ENCODE assay signal across 16 cellular contexts in genomic region chr1:21184266-21184665, GRCh38. TPM values are rescaled to one million over a fixed set of nuclear protein-coding genes. Genes with fewer than 3 reads are reported as not detected.
DNase-seq lines count a peak whose midpoint lies in the region; ATAC-seq and TF ChIP-seq lines count a peak whose summit lies in the region.
"Had no signal": no experiment of that assay in that cellular context is flagged by ENCODE, and none has a peak within 500 bp of the region (broad histone marks: within the 10 kb centered on the region; RNA-seq: fewer than 3 reads in every experiment).

No MANE protein-coding gene starts in this region.

- H3K27ac Mint-ChIP-seq in CD14-positive monocyte, result peak overlapping the region in 6 of 7 donors; percentile 57 to 85 (median 72)
- H3K27ac Mint-ChIP-seq: H9 had no signal

- ATAC-seq in HG02970 (IDR thresholded peaks at IDR 0.05; ENCODE audit: low FRiP score, unreplicated experiment), result no peak
- no peak for ATAC-seq in GM19452 (IDR thresholded peaks at IDR 0.05; ENCODE audit: unreplicated experiment)
- ATAC-seq: body of pancreas had no signal

- no peaks in the 10 kb centered on the region for H3K36me3 Mint-ChIP-seq in CD14-positive monocyte

- peaks cover 26% of the 10 kb centered on the region for H3K4me1 Mint-ChIP-seq in CD14-positive monocyte
- H3K4me1 Mint-ChIP-seq: H9 had no signal

- H3K27me3 Mint-ChIP-seq in CD14-positive monocyte (ENCODE audit: low read depth in 3 of 3), result no peaks in the 10 kb centered on the region

- no peak overlapping the region for H3K4me3 Mint-ChIP-seq in CD14-positive monocyte
- H3K4me3 Mint-ChIP-seq: H9 had no signal

- peak; percentile 49 for DNase-seq in CD14-positive monocyte (ENCODE audit: low spot score)
- peak; percentile 34 for DNase-seq in LHCN-M2 (ENCODE audit: low read depth)
- peak; percentile 65 for DNase-seq in SKM-1 treated with dmso at 0.1 percent for 144 hours (lab: John Stamatoyannopoulos, UW; ENCODE audit: unreplicated experiment)
- DNase-seq in medulla oblongata (ENCODE audit: extremely low spot score), result peak; percentile 48
- no peak for DNase-seq in epidermal melanocyte (ENCODE audit: insufficient read length, low spot score)
- no peak for DNase-seq in NCI-H526 (lab: John Stamatoyannopoulos, UW)
- DNase-seq: activated naive CD4-positive, alpha-beta T cell treated with Interleukin-2 at 50 U/mL for 16 hours; DMS153; H9; mammary epithelial cell; NCI-H1694 treated with DMSO at 0.1 percent for 48 hours; NCI-H69; nucleus accumbens had no signal

- intact Hi-C loops in CD14-positive monocyte (cut with micrococcal nuclease), result no loop called here

- peaks cover 0 to 5% (median 0%) of the 10 kb centered on the region in 7 donors for H3K9me3 Mint-ChIP-seq in CD14-positive monocyte

- no peak for TF ChIP-seq CTCF in CD14-positive monocyte (IDR thresholded peaks at IDR 0.05)

RNA-seq across cellular contexts. Expression of gene EIF4G3, which starts 7.6 kb away (rescaled TPM):
- 1 to 10 TPM; 5.1 to 5.8 TPM for polyA plus RNA-seq in CD14-positive monocyte
- total RNA-seq in LHCN-M2 (2014; rRNA removed), result 41.6 and 45.8 TPM in 2 replicates
- polyA plus RNA-seq in LHCN-M2 (2012), result 21.6 TPM

Comparison
In these comparisons a context has a peak if more than half of its experiments do, and no peak if none do; other contexts are left out.
1. DNase-seq: peak in CD14-positive monocyte (single experiment), LHCN-M2 (single experiment), SKM-1 treated with dmso at 0.1 percent for 144 hours (single experiment) and medulla oblongata (single experiment); none in epidermal melanocyte (single experiment) and NCI-H526 (0 of 2).